Comparison of ENCODE assay signal across 20 cellular contexts in the genomic region with DNA sequence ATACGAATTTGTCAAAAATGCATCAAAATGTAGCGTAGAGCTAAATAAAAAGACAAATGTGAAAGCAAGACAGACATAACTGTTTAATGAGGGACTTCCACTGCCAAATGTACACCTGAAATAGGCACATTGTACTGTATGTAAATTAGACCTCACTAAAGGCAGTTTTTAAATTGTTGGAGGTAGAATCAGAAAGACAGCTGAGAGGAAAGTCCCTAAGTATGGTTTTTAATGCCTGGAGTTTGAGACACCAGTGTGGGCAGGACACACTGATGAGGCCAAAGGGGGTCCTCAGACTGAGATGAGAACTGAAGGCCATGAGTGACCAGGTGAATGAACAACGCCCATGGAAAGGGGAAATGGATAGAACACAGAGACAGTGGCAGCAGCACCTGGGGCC. TPM values are rescaled to one million over a fixed set of nuclear protein-coding genes. Genes with fewer than 3 reads are reported as not detected.
DNase-seq lines count a peak whose midpoint lies in the region; ATAC-seq and TF ChIP-seq lines count a peak whose summit lies in the region.
"Had no signal": no experiment of that assay in that cellular context is flagged by ENCODE, and none has a peak within 500 bp of the region (broad histone marks: within the 10 kb centered on the region; RNA-seq: fewer than 3 reads in every experiment).

No MANE protein-coding gene starts in this region.

- H3K27ac Mint-ChIP-seq in endothelial cell (ENCODE audit: unreplicated experiment): peak overlapping the region; percentile 61
- H3K27ac Mint-ChIP-seq: activated CD4-positive, alpha-beta T cell treated with anti-CD3 and anti-CD28 coated beads for 36 hours; HFFc6 had no signal

- H3K4me3 Mint-ChIP-seq in endothelial cell (ENCODE audit: unreplicated experiment): peak overlapping the region; percentile 9
- H3K4me3 Mint-ChIP-seq: activated CD4-positive, alpha-beta T cell treated with anti-CD3 and anti-CD28 coated beads for 36 hours; HFFc6 had no signal

- H3K9me3 ChIP-seq in DOHH2 (ENCODE audit: control insufficient read depth, insufficient read depth, low read length) (no peaks in the 10 kb centered on the region), MM.1S (replicated peaks; ENCODE audit: insufficient read depth, low read length) (no peaks in the 10 kb centered on the region), mucosa of descending colon (no peaks in the 10 kb centered on the region)
- H3K9me3 ChIP-seq: BE2C, testis had no signal

- TF ChIP-seq CTCF in DOHH2 (IDR thresholded peaks at IDR 0.05; ENCODE audit: low read depth, low read length, poor library complexity, severe bottlenecking) (no peak), MM.1S (IDR thresholded peaks at IDR 0.05; ENCODE audit: low read length) (no peak), endothelial cell (IDR thresholded peaks at IDR 0.05; ENCODE audit: unreplicated experiment) (no peak), mucosa of descending colon (IDR thresholded peaks at IDR 0.05) (no peak)

- no peak overlapping the region for H3K4me3 ChIP-seq in DOHH2 (ENCODE audit: low read length)
- no peak overlapping the region for H3K4me3 ChIP-seq in MM.1S (ENCODE audit: low read length)
- no peak overlapping the region for H3K4me3 ChIP-seq in rectal smooth muscle tissue (ENCODE audit: low read length)
- no peak overlapping the region for H3K4me3 ChIP-seq in mucosa of descending colon
- H3K4me3 ChIP-seq: testis had no signal

- H3K9me2 ChIP-seq in DOHH2 (replicated peaks; ENCODE audit: control insufficient read depth, low read length): no peaks in the 10 kb centered on the region
- H3K9me2 ChIP-seq in MM.1S (replicated peaks; ENCODE audit: insufficient read depth, low read length): no peaks in the 10 kb centered on the region

- no peak overlapping the region for H2AFZ ChIP-seq in MM.1S (ENCODE audit: low read length)

- H3K36me3 Mint-ChIP-seq in endothelial cell (ENCODE audit: low read depth, unreplicated experiment): peaks cover 3% of the 10 kb centered on the region

- no peaks in the 10 kb centered on the region for H3K9me3 Mint-ChIP-seq in endothelial cell (ENCODE audit: unreplicated experiment)
- H3K9me3 Mint-ChIP-seq: HFFc6 had no signal

- H3K36me3 ChIP-seq in DOHH2 (ENCODE audit: control insufficient read depth, low read length) (peaks cover 34% of the 10 kb centered on the region), MM.1S (replicated peaks; ENCODE audit: insufficient read depth, low read length) (no peaks in the 10 kb centered on the region), rectal smooth muscle tissue (ENCODE audit: control insufficient read depth, insufficient read depth, low read length) (peaks cover 4% of the 10 kb centered on the region), mucosa of descending colon (ENCODE audit: low read depth) (no peaks in the 10 kb centered on the region)
- H3K36me3 ChIP-seq: BE2C had no signal

- H3F3A ChIP-seq in DOHH2 (ENCODE audit: control insufficient read depth, insufficient read depth) (peaks cover 6% of the 10 kb centered on the region; the same call in 1 of the 2 replicates), MM.1S (ENCODE audit: insufficient read depth, low read length) (peaks cover 14% of the 10 kb centered on the region; the same call in 1 of the 2 replicates)

- H3K4me1 Mint-ChIP-seq in endothelial cell (ENCODE audit: unreplicated experiment): peaks cover 3% of the 10 kb centered on the region

- no peaks in the 10 kb centered on the region for H3K27me3 ChIP-seq in DOHH2 (ENCODE audit: control insufficient read depth, low read length)
- no peaks in the 10 kb centered on the region for H3K27me3 ChIP-seq in MM.1S (replicated peaks; ENCODE audit: insufficient read depth, low read length)
- no peaks in the 10 kb centered on the region for H3K27me3 ChIP-seq in rectal smooth muscle tissue (ENCODE audit: control insufficient read depth, insufficient read depth, low read length)
- H3K27me3 ChIP-seq: BE2C, testis had no signal

- H3K4me1 ChIP-seq in DOHH2 (ENCODE audit: control insufficient read depth, low read length) (peaks cover 46% of the 10 kb centered on the region), MM.1S (ENCODE audit: low read length) (peaks cover 46% of the 10 kb centered on the region), rectal smooth muscle tissue (ENCODE audit: control insufficient read depth, insufficient read depth, low read length) (peaks cover 24% of the 10 kb centered on the region), mucosa of descending colon (ENCODE audit: low read depth) (peaks cover 26% of the 10 kb centered on the region)

- peaks cover 99% of the 10 kb centered on the region for H3K79me2 ChIP-seq in DOHH2 (ENCODE audit: control insufficient read depth, low read length)
- H3K79me2 ChIP-seq in MM.1S (ENCODE audit: low read length): peaks cover 99% of the 10 kb centered on the region

- H3K27me3 Mint-ChIP-seq in endothelial cell (ENCODE audit: unreplicated experiment): peaks cover 2% of the 10 kb centered on the region
- H3K27me3 Mint-ChIP-seq: activated CD4-positive, alpha-beta T cell treated with anti-CD3 and anti-CD28 coated beads for 36 hours had no signal

- peak overlapping the region; percentile 37; the same call in 1 of the 2 replicates for H3K4me2 ChIP-seq in DOHH2 (ENCODE audit: low read length)
- H3K4me2 ChIP-seq in MM.1S (ENCODE audit: low read depth, low read length): peak overlapping the region; percentile 16; the same call in 1 of the 2 replicates

- ATAC-seq in GM21786 (IDR thresholded peaks at IDR 0.05; ENCODE audit: unreplicated experiment) (no peak), HG03095 (IDR thresholded peaks at IDR 0.05; ENCODE audit: unreplicated experiment) (no peak), mucosa of descending colon (no peak)
- ATAC-seq: activated CD4-positive, alpha-beta T cell treated with anti-CD3 and anti-CD28 coated beads for 36 hours had no signal

- peak; percentile 34 for DNase-seq in MM.1S
- no peak for DNase-seq in endothelial cell (ENCODE audit: low spot score)
- no peak for DNase-seq in mucosa of descending colon
- DNase-seq: activated CD4-positive, alpha-beta T cell treated with anti-CD3 and anti-CD28 coated beads for 36 hours; activated CD8-positive, alpha-beta memory T cell treated with anti-CD3 and anti-CD28 coated beads, Interleukin-2, amount 50 U/mL, for 4 hours; DMS 273 treated with DMSO at 0.1 percent for 48 hours; GF-D8; HFFc6; KG1; NCI-H1092; NCI-H510A treated with DMSO at 0.1 percent for 48 hours; small intestine; stimulated activated CD4-positive, alpha-beta T cell treated with anti-CD3 and anti-CD28 coated beads, Interleukin-4, amount 100 ng/mL, for 24 hours; T-helper 9 cell; testis had no signal

- H3K27ac ChIP-seq in DOHH2 (ENCODE audit: low read depth, low read length): no peak overlapping the region
- H3K27ac ChIP-seq in MM.1S (ENCODE audit: low read length): peak overlapping the region; percentile 45; the same call in 1 of the 2 replicates
- peak overlapping the region; percentile 7 for H3K27ac ChIP-seq in rectal smooth muscle tissue (ENCODE audit: low read depth, low read length)
- H3K27ac ChIP-seq: testis had no signal

- H3K9ac ChIP-seq in MM.1S (ENCODE audit: low read length) (no peak overlapping the region), rectal smooth muscle tissue (ENCODE audit: low read length) (no peak overlapping the region)

- peaks cover 46% of the 10 kb centered on the region for H4K20me1 ChIP-seq in DOHH2 (ENCODE audit: control insufficient read depth, insufficient read depth, low read depth, low read length)
- H4K20me1 ChIP-seq in MM.1S (ENCODE audit: insufficient read depth, low read length): 0 out of 2 replicates have a peak, but pooled peaks cover 11% of the 10 kb centered on the region

- intact Hi-C loops in mucosa of descending colon (cut with DNase I, micrococcal nuclease): no loop called here

RNA-seq across cellular contexts. Expression of a gene that starts 22.9 kb away (rescaled TPM):
- total RNA-seq in endothelial cell (ENCODE audit: unreplicated experiment) (13.3 TPM), mucosa of descending colon (10 to 100 TPM; 10.8 to 12.0 (median 11.2) TPM)

RNA-seq across cellular contexts. Expression of a gene that starts 32.9 kb away (rescaled TPM):
- total RNA-seq in endothelial cell (ENCODE audit: unreplicated experiment) (29.7 TPM), mucosa of descending colon (10 to 100 TPM; 34.6 to 45.8 (median 44.0) TPM)

RNA-seq across cellular contexts. Expression of a gene that starts 54.8 kb away (rescaled TPM):
- 53.2 TPM for total RNA-seq in endothelial cell (ENCODE audit: unreplicated experiment)
- 10 to 100 TPM; 61.2 to 88.8 (median 70.1) TPM for total RNA-seq in mucosa of descending colon

RNA-seq across cellular contexts. Expression of a gene that starts 55.8 kb away (rescaled TPM):
- total RNA-seq in endothelial cell (ENCODE audit: unreplicated experiment) (0.36 TPM), mucosa of descending colon (1 to 10 TPM; 5.6 to 6.0 (median 5.8) TPM)
